In genomic region chr4:83268491-83268890, GRCh38 we compare ENCODE assay signal across 17 cellular contexts. TPM values are rescaled to one million over a fixed set of nuclear protein-coding genes. Genes with fewer than 3 reads are reported as not detected.
DNase-seq lines count a peak whose midpoint lies in the region; ATAC-seq, FAIRE-seq and TF ChIP-seq lines count a peak whose summit lies in the region.
"Had no signal": no experiment of that assay in that cellular context is flagged by ENCODE, and none has a peak within 500 bp of the region (broad histone marks: within the 10 kb centered on the region; RNA-seq: fewer than 3 reads in every experiment).

No MANE protein-coding gene starts in this region.

- H3K79me2 ChIP-seq in PC-9 (ENCODE audit: low read depth) (no peaks in the 10 kb centered on the region), smooth muscle cell (ENCODE audit: low read depth) (no peaks in the 10 kb centered on the region), HepG2 (ENCODE audit: insufficient read depth, low read length) (no peaks in the 10 kb centered on the region)

- H3K27me3 ChIP-seq in PC-9 (ENCODE audit: insufficient read depth, low read depth) (no peaks in the 10 kb centered on the region), smooth muscle cell (ENCODE audit: low read depth) (no peaks in the 10 kb centered on the region), HepG2 (ENCODE audit: control insufficient read depth in 1 of 2, insufficient read depth in 2 of 2, low read length in 2 of 2) (no peaks in the 10 kb centered on the region)
- H3K27me3 ChIP-seq: MG63 had no signal

- H3K9me2 ChIP-seq in PC-9 (ENCODE audit: insufficient read depth) = no peaks in the 10 kb centered on the region

- ATAC-seq in HepG2 (no peak), mucosa of descending colon (no peak)
- ATAC-seq: Right ventricle myocardium inferior had no signal

- TF ChIP-seq CTCF in PC-9 (conservative IDR thresholded peaks at IDR 0.05) = no peak
- no peak for TF ChIP-seq CTCF in choroid plexus epithelial cell (conservative IDR thresholded peaks at IDR 0.05; ENCODE audit: low read depth, low read length)
- no peak for TF ChIP-seq CTCF in smooth muscle cell (IDR thresholded peaks at IDR 0.05; ENCODE audit: borderline replicate concordance, insufficient read depth, poor library complexity, severe bottlenecking)
- TF ChIP-seq CTCF in HepG2 (CRISPR knock-in tag; IDR thresholded peaks at IDR 0.05) = no peak
- no peak for TF ChIP-seq CTCF in mucosa of descending colon (IDR thresholded peaks at IDR 0.05)

- TF ChIP-seq POLR2A in HepG2 (IDR thresholded peaks at IDR 0.05; ENCODE audit: insufficient read depth in 1 of 2, low read depth in 2 of 2, low read length in 2 of 2) = no peak

- H3K27me3 Mint-ChIP-seq in activated naive CD8-positive, alpha-beta T cell = no peaks in the 10 kb centered on the region
- no peaks in the 10 kb centered on the region for H3K27me3 Mint-ChIP-seq in activated naive CD8-positive, alpha-beta T cell treated with anti-CD3 and anti-CD28 coated beads for 36 hours

- POLR2A ChIA-PET in PC-9 (lab: Charles Lee; ENCODE audit: unreplicated experiment) = interaction anchor here (0.6 kb wide), 1 partner anchor 768 kb away, joined by 3 read pairs; no protein-coding TSS in a partner anchor
- POLR2A ChIA-PET in HepG2 (lab: Yijun Ruan, JAX) = no interaction called here

- DNase-seq in activated naive CD8-positive, alpha-beta T cell treated with anti-CD3 and anti-CD28 coated beads for 36 hours = no peak
- DNase-seq in PC-9 = no peak
- DNase-seq in choroid plexus epithelial cell (ENCODE audit: low read depth) = peak; percentile 31
- no peak for DNase-seq in smooth muscle cell (lab: John Stamatoyannopoulos, UW; ENCODE audit: unreplicated experiment)
- DNase-seq in HepG2 (ENCODE audit: low spot score) = no peak
- DNase-seq in mucosa of descending colon = no peak
- no peak for DNase-seq in GM19239 (ENCODE audit: insufficient read length, low spot score)
- DNase-seq: DMS153, MG63, NCI-H1092 treated with DMSO at 0.1 percent for 48 hours, NCI-H1694, NCI-H510A treated with DMSO at 0.1 percent for 48 hours, NCI-H82 had no signal

- intact Hi-C loops in PC-9 (cut with micrococcal nuclease; ENCODE audit: unreplicated experiment) = loop anchor here (10.0 kb wide), 1 partner anchor 804 kb away; no protein-coding TSS in a partner anchor
- intact Hi-C loops in HepG2 (cut with micrococcal nuclease; ENCODE audit: unreplicated experiment) = no loop called here
- intact Hi-C loops in mucosa of descending colon (cut with DNase I, micrococcal nuclease) = loop anchor here in 1 of 2 donors (10.0 kb wide), 1 partner anchor 194 kb away; no protein-coding TSS in a partner anchor

- H4K20me1 ChIP-seq in PC-9 (ENCODE audit: insufficient read depth) (no peaks in the 10 kb centered on the region), smooth muscle cell (ENCODE audit: low read depth) (no peaks in the 10 kb centered on the region), HepG2 (ENCODE audit: insufficient read depth, low read length) (no peaks in the 10 kb centered on the region)

- TF ChIP-seq RAD21 in HepG2 (CRISPR knock-in tag; IDR thresholded peaks at IDR 0.05) = no peak

- H3K4me2 ChIP-seq in PC-9 (peak overlapping the region; percentile 45; the same call in 1 of the 2 replicates), smooth muscle cell (peak overlapping the region; percentile 48), HepG2 (ENCODE audit: low read depth, low read length) (no peak overlapping the region)

- no peak for TF ChIP-seq EP300 in HepG2 (IDR thresholded peaks at IDR 0.05; ENCODE audit: low read depth in 2 of 2, low read length in 2 of 2)
- no peak for TF ChIP-seq EP300 in HepG2 (CRISPR knock-in tag; IDR thresholded peaks at IDR 0.05; ENCODE audit: borderline replicate concordance)

- peaks cover 31% of the 10 kb centered on the region for H3K4me1 ChIP-seq in PC-9 (replicated peaks; ENCODE audit: insufficient read depth)
- H3K4me1 ChIP-seq in smooth muscle cell (ENCODE audit: low read depth) = peaks cover 12% of the 10 kb centered on the region
- H3K4me1 ChIP-seq in HepG2 (ENCODE audit: insufficient read depth, low read length) = no peaks in the 10 kb centered on the region
- no peaks in the 10 kb centered on the region for H3K4me1 ChIP-seq in mucosa of descending colon (ENCODE audit: low read depth)

- H3K9ac ChIP-seq in smooth muscle cell (ENCODE audit: low read depth) = peak overlapping the region; percentile 22
- H3K9ac ChIP-seq in HepG2 (ENCODE audit: insufficient read depth, low read depth, low read length) = no peak overlapping the region

- WGBS in smooth muscle cell (ENCODE audit: low lambda C conversion rate) = 89% methylated on average over 2 of the region's 2 CpGs
- 74% methylated on average over 2 of the region's 2 CpGs for WGBS in HepG2 (ENCODE audit: low lambda C conversion rate)

- H3K4me1 Mint-ChIP-seq in activated naive CD8-positive, alpha-beta T cell (ENCODE audit: low read depth) = peaks cover 2% of the 10 kb centered on the region
- peaks cover 9% of the 10 kb centered on the region for H3K4me1 Mint-ChIP-seq in activated naive CD8-positive, alpha-beta T cell treated with anti-CD3 and anti-CD28 coated beads for 36 hours

- no peak overlapping the region for H3K4me3 Mint-ChIP-seq in activated naive CD8-positive, alpha-beta T cell
- H3K4me3 Mint-ChIP-seq in activated naive CD8-positive, alpha-beta T cell treated with anti-CD3 and anti-CD28 coated beads for 36 hours = no peak overlapping the region

- FAIRE-seq in HepG2 (lab: Jason Lieb, UNC) (no peak), GM19239 (lab: Jason Lieb, UNC) (no peak)
- FAIRE-seq: H1 had no signal

- H3K9me3 ChIP-seq in PC-9 (ENCODE audit: insufficient read depth, low read depth) (no peaks in the 10 kb centered on the region), smooth muscle cell (replicated peaks; ENCODE audit: low read depth) (no peaks in the 10 kb centered on the region), HepG2 (ENCODE audit: low read length) (no peaks in the 10 kb centered on the region), mucosa of descending colon (no peaks in the 10 kb centered on the region)
- H3K9me3 ChIP-seq: MG63 had no signal

- peak overlapping the region; percentile 41 for H3K27ac Mint-ChIP-seq in activated naive CD8-positive, alpha-beta T cell
- H3K27ac Mint-ChIP-seq in activated naive CD8-positive, alpha-beta T cell treated with anti-CD3 and anti-CD28 coated beads for 36 hours = no peak overlapping the region

- CTCF ChIA-PET in PC-9 (lab: Charles Lee) = interaction anchor here (0.6 kb wide), 1 partner anchor 435 kb away, joined by 3 read pairs; no protein-coding TSS in a partner anchor
- CTCF ChIA-PET in HepG2 (lab: Yijun Ruan, JAX; ENCODE audit: low intra/inter-chr PET ratio, low total read pairs) = no interaction called here

- H3K4me3 ChIP-seq in PC-9 = no peak overlapping the region
- H3K4me3 ChIP-seq in choroid plexus epithelial cell (ENCODE audit: low read depth, low read length) = no peak overlapping the region
- H3K4me3 ChIP-seq in smooth muscle cell = no peak overlapping the region
- H3K4me3 ChIP-seq in HepG2 (replicated peaks in 1 of 3; ENCODE audit: insufficient read depth in 1 of 3, low read depth in 2 of 3, low read length in 3 of 3) = no peak overlapping the region
- H3K4me3 ChIP-seq in mucosa of descending colon = no peak overlapping the region
- H3K4me3 ChIP-seq: MG63 had no signal

- H2AFZ ChIP-seq in PC-9 = no peak overlapping the region
- H2AFZ ChIP-seq in smooth muscle cell (ENCODE audit: low read depth) = no peak overlapping the region
- H2AFZ ChIP-seq in HepG2 (ENCODE audit: low read length) = no peak overlapping the region

- in situ Hi-C loops in HepG2 (cut with HindIII; ENCODE audit: extremely low pct_ligation_motif_present, low pct_unique_long_range_greater_than_20kb) = no loop called here

- H3F3A ChIP-seq in PC-9 (ENCODE audit: insufficient read depth, low read depth) (peaks cover 27% of the 10 kb centered on the region), smooth muscle cell (ENCODE audit: low read depth) (peaks cover 4% of the 10 kb centered on the region)

- BruUV-seq in PC-9 (replicated peaks; lab: Mats Ljungman, UMichigan) = no TSS peak
- no TSS peak for BruUV-seq in HepG2 (replicated peaks; lab: Mats Ljungman, UMichigan)

- peaks cover 13% of the 10 kb centered on the region for H3K36me3 Mint-ChIP-seq in activated naive CD8-positive, alpha-beta T cell
- peaks cover 17% of the 10 kb centered on the region for H3K36me3 Mint-ChIP-seq in activated naive CD8-positive, alpha-beta T cell treated with anti-CD3 and anti-CD28 coated beads for 36 hours

- H3K9me3 Mint-ChIP-seq in activated naive CD8-positive, alpha-beta T cell (ENCODE audit: low read depth) = no peaks in the 10 kb centered on the region
- H3K9me3 Mint-ChIP-seq in activated naive CD8-positive, alpha-beta T cell treated with anti-CD3 and anti-CD28 coated beads for 36 hours = no peaks in the 10 kb centered on the region

- peaks cover 10% of the 10 kb centered on the region for H3K36me3 ChIP-seq in PC-9 (ENCODE audit: low read depth)
- no peaks in the 10 kb centered on the region for H3K36me3 ChIP-seq in smooth muscle cell (ENCODE audit: low read depth)
- peaks cover 2 to 56% of the 10 kb centered on the region in 2 experiments; a peak in 3 of 5 replicates for H3K36me3 ChIP-seq in HepG2 (replicated peaks in 1 of 2; ENCODE audit: control insufficient read depth in 1 of 2, insufficient read depth in 2 of 2, low read length in 2 of 2)
- H3K36me3 ChIP-seq in mucosa of descending colon (ENCODE audit: low read depth) = peaks cover 5% of the 10 kb centered on the region

- H3K27ac ChIP-seq in PC-9 = peak overlapping the region; percentile 67
- H3K27ac ChIP-seq in smooth muscle cell (ENCODE audit: low read depth) = peak overlapping the region; percentile 49
- no peak overlapping the region for H3K27ac ChIP-seq in HepG2 (ENCODE audit: extremely low read length, insufficient read depth, low read length)
- H3K27ac ChIP-seq: C4-2B had no signal

RNA-seq across cellular contexts. Expression of gene COQ2, which starts 16.1 kb away (rescaled TPM):
- 10 to 100 TPM; 24.8 to 25.1 TPM for total RNA-seq in activated naive CD8-positive, alpha-beta T cell treated with anti-CD3 and anti-CD28 coated beads for 36 hours
- total RNA-seq in PC-9 (2021) (16.5 and 19.5 TPM in 2 replicates), smooth muscle cell (5.7 and 7.3 TPM in 2 replicates), HepG2 (2016; rRNA removed; fragmentation: Illumina TruSeq; extraction: Trizol) (16.4 and 17.3 TPM in 2 replicates), mucosa of descending colon (10 to 100 TPM; 12.5 to 21.6 (median 18.1) TPM)
- polyA plus RNA-seq in smooth muscle cell (8.1 and 11.5 TPM in 2 replicates), HepG2 (2011; rRNA removed) (8.2 and 10.1 TPM in 2 replicates)
- total RNA-seq in HepG2 (2016; cell fraction: cytosol; rRNA removed; fragmentation: Illumina TruSeq; extraction: Trizol; ENCODE audit: low read depth) = 9.0 and 11.1 TPM in 2 replicates
- total RNA-seq in HepG2 (2016; cell fraction: insoluble cytoplasmic fraction; rRNA removed; fragmentation: Illumina TruSeq; extraction: Trizol) = 15.4 and 18.9 TPM in 2 replicates
- total RNA-seq in HepG2 (2016; cell fraction: membrane; rRNA removed; fragmentation: Illumina TruSeq; extraction: Trizol) = 11.9 and 12.0 TPM in 2 replicates
- total RNA-seq in HepG2 (2016; cell fraction: nucleus; rRNA removed; fragmentation: Illumina TruSeq; extraction: Trizol) = 17.7 and 19.0 TPM in 2 replicates
- 6.9 and 8.4 TPM in 2 replicates for polyA plus RNA-seq in HepG2 (2011; cell fraction: cytosol; rRNA removed)
- 3.6 TPM in 2 replicates for polyA plus RNA-seq in HepG2 (2011; cell fraction: nucleus; rRNA removed)
- 3.2 and 6.3 TPM in 2 replicates for polyA plus RNA-seq in HepG2 (2012)
- 6.6 and 7.7 TPM in 2 replicates for polyA plus RNA-seq in HepG2 (2016; cell fraction: cytosol; fragmentation: Illumina TruSeq; extraction: Trizol; ENCODE audit: low read depth)
- polyA plus RNA-seq in HepG2 (2016; cell fraction: insoluble cytoplasmic fraction; fragmentation: Illumina TruSeq; extraction: Trizol; ENCODE audit: low read depth) = 14.8 and 18.0 TPM in 2 replicates
- 7.8 and 9.6 TPM in 2 replicates for polyA plus RNA-seq in HepG2 (2016; cell fraction: membrane; fragmentation: Illumina TruSeq; extraction: Trizol; ENCODE audit: low read depth)
- 21.1 and 24.4 TPM in 2 replicates for polyA plus RNA-seq in HepG2 (2016; cell fraction: nucleus; fragmentation: Illumina TruSeq; extraction: Trizol; ENCODE audit: insufficient read depth, low read depth)
- polyA minus RNA-seq in HepG2 (2011; rRNA and poly(A)+ RNA removed; ENCODE audit: low replicate concordance) = 11.1 and 21.4 TPM in 2 replicates
- polyA minus RNA-seq in HepG2 (2011; cell fraction: cytosol; rRNA and poly(A)+ RNA removed) = 4.1 and 4.9 TPM in 2 replicates
- polyA minus RNA-seq in HepG2 (2011; cell fraction: nucleus; rRNA and poly(A)+ RNA removed) = 14.9 and 18.2 TPM in 2 replicates
